9 cellular contexts compared by ENCODE assay signal in the genomic region with DNA sequence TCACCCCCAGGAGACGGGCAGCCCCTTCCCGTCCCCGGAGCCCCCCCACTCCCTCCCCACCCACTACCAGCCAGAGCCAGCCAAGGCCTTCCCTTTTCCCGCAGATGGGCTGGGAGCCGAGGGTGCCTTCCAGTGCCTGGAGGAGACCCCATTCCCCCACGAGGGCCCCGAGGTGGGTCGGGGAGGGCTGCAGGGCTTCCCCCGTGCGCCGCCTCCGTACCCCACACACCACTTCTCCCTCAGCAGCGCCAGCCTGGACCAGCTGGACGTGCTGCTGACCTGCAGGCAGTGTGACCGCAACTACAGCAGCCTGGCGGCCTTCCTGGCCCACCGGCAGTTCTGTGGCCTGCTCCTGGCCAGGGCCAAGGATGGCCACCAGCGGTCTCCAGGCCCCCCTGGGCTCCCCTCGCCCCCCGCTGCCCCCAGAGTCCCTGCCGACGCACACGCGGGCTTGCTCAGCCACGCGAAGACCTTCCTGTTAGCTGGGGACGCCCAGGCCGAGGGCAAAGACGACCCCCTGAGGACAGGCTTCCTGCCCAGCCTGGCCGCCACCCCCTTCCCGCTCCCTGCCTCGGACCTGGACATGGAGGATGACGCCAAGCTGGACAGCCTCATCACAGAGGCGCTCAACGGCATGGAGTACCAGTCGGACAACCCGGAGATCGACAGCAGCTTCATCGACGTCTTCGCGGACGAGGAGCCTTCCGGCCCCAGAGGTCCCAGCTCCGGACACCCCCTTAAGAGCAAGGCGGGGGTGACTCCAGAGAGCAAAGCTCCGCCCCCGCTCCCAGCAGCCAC. TPM values are rescaled to one million over a fixed set of nuclear protein-coding genes. Genes with fewer than 3 reads are reported as not detected.
A peak's percentile ranks its signal among the peaks of the same experiment; 100 is the strongest.
DNase-seq lines count a peak whose midpoint lies in the region; ATAC-seq, FAIRE-seq and TF ChIP-seq lines count a peak whose summit lies in the region.
"Had no signal": no experiment of that assay in that cellular context is flagged by ENCODE, and none has a peak within 500 bp of the region (broad histone marks: within the 10 kb centered on the region; RNA-seq: fewer than 3 reads in every experiment).

No MANE protein-coding gene starts in this region.

- H3K9me3 Mint-ChIP-seq in CD4-positive, CD25-positive, alpha-beta regulatory T cell: peaks cover 0 to 3% (median 0%) of the 10 kb centered on the region in 7 donors
- H3K9me3 Mint-ChIP-seq in IgD-negative memory B cell: no peaks in the 10 kb centered on the region
- no peaks in the 10 kb centered on the region for H3K9me3 Mint-ChIP-seq in effector memory CD8-positive, alpha-beta T cell

- peak overlapping the region in 3 of 4 donors; percentile 41 to 70 (median 63) for H3K4me3 Mint-ChIP-seq in CD4-positive, CD25-positive, alpha-beta regulatory T cell
- peak overlapping the region; percentile 26 to 74 (median 71) for H3K4me3 Mint-ChIP-seq in IgD-negative memory B cell
- H3K4me3 Mint-ChIP-seq in effector memory CD8-positive, alpha-beta T cell: peak overlapping the region; percentile 73 to 75

- H3K27me3 ChIP-seq in CD4-positive, CD25-positive, alpha-beta regulatory T cell (ENCODE audit: control insufficient read depth, insufficient read depth, low read length): no peaks in the 10 kb centered on the region

- no peaks in the 10 kb centered on the region for H3K36me3 ChIP-seq in CD4-positive, CD25-positive, alpha-beta regulatory T cell (ENCODE audit: control insufficient read depth, insufficient read depth, low read length)
- H3K36me3 ChIP-seq in kidney (ENCODE audit: control insufficient read depth in 1 of 2, insufficient read depth in 2 of 2, low read length in 2 of 2): no peaks in the 10 kb centered on the region

- no peaks in the 10 kb centered on the region for H3K9me3 ChIP-seq in CD4-positive, CD25-positive, alpha-beta regulatory T cell (ENCODE audit: control insufficient read depth in 2 of 2, low read length in 2 of 2)
- no peaks in the 10 kb centered on the region for H3K9me3 ChIP-seq in kidney (ENCODE audit: control insufficient read depth in 1 of 2, low read length in 2 of 2)

- no peak for FAIRE-seq in kidney (lab: Jason Lieb, UNC)

- intact Hi-C loops in kidney (cut with DNase I): loop anchor here (10.0 kb wide), 1 partner anchor 235 kb away; no protein-coding TSS in a partner anchor

- H3K27ac ChIP-seq in CD4-positive, CD25-positive, alpha-beta regulatory T cell (ENCODE audit: insufficient read depth, low read length, poor library complexity, severe bottlenecking): no peak overlapping the region
- H3K27ac ChIP-seq in kidney (ENCODE audit: low read depth in 2 of 2, low read length in 2 of 2): no peak overlapping the region

- peaks cover 17% of the 10 kb centered on the region for H3K4me1 ChIP-seq in CD4-positive, CD25-positive, alpha-beta regulatory T cell (ENCODE audit: control insufficient read depth, insufficient read depth, low read length, poor library complexity, severe bottlenecking)
- H3K4me1 ChIP-seq in kidney (ENCODE audit: control insufficient read depth in 1 of 2, insufficient read depth in 1 of 2, low read depth in 1 of 2, low read length in 2 of 2): no peaks in the 10 kb centered on the region

- ATAC-seq in CD4-positive, CD25-positive, alpha-beta regulatory T cell (ENCODE audit: low read depth in 2 of 2): no peak
- no peak for ATAC-seq in effector memory CD8-positive, alpha-beta T cell (replicated peaks)
- ATAC-seq in HG03439 (IDR thresholded peaks at IDR 0.05; ENCODE audit: unreplicated experiment) (no peak), GM21515 (IDR thresholded peaks at IDR 0.05; ENCODE audit: unreplicated experiment) (no peak)

- no peaks in the 10 kb centered on the region for H3K36me3 Mint-ChIP-seq in CD4-positive, CD25-positive, alpha-beta regulatory T cell
- H3K36me3 Mint-ChIP-seq in IgD-negative memory B cell: no peaks in the 10 kb centered on the region
- H3K36me3 Mint-ChIP-seq in effector memory CD8-positive, alpha-beta T cell (ENCODE audit: insufficient read depth): peaks cover 3% of the 10 kb centered on the region

- H3K27ac Mint-ChIP-seq in CD4-positive, CD25-positive, alpha-beta regulatory T cell: no peak overlapping the region
- no peak overlapping the region for H3K27ac Mint-ChIP-seq in IgD-negative memory B cell
- peak overlapping the region in 1 of 2 donors; percentile 90 for H3K27ac Mint-ChIP-seq in effector memory CD8-positive, alpha-beta T cell

- H3K4me3 ChIP-seq in CD4-positive, CD25-positive, alpha-beta regulatory T cell (ENCODE audit: low read depth, low read length): no peak overlapping the region
- H3K4me3 ChIP-seq in kidney (ENCODE audit: low read length in 2 of 2): no peak overlapping the region

- peaks cover 0 to 3% (median 0%) of the 10 kb centered on the region in 4 donors for H3K4me1 Mint-ChIP-seq in CD4-positive, CD25-positive, alpha-beta regulatory T cell
- peaks cover 0 to 3% (median 0%) of the 10 kb centered on the region in 3 donors for H3K4me1 Mint-ChIP-seq in IgD-negative memory B cell
- H3K4me1 Mint-ChIP-seq in effector memory CD8-positive, alpha-beta T cell (ENCODE audit: low read depth in 2 of 2): peaks cover 8 to 12% of the 10 kb centered on the region in 2 donors

- H3K9ac ChIP-seq in kidney (ENCODE audit: low read length in 2 of 2): no peak overlapping the region

- no peak for TF ChIP-seq CTCF in kidney (IDR thresholded peaks at IDR 0.05; ENCODE audit: borderline replicate concordance, extremely low read depth, insufficient read depth)

- H3K27me3 Mint-ChIP-seq in CD4-positive, CD25-positive, alpha-beta regulatory T cell: no peaks in the 10 kb centered on the region
- H3K27me3 Mint-ChIP-seq in IgD-negative memory B cell: no peaks in the 10 kb centered on the region
- H3K27me3 Mint-ChIP-seq in effector memory CD8-positive, alpha-beta T cell: no peaks in the 10 kb centered on the region

- DNase-seq in CD4-positive, CD25-positive, alpha-beta regulatory T cell: no peak
- DNase-seq in effector memory CD8-positive, alpha-beta T cell: no peak
- DNase-seq in retina: peak; percentile 46
- DNase-seq in kidney: no peak
- no peak for DNase-seq in iPS-NIHi11 (ENCODE audit: low spot score)
- DNase-seq: RPMI8226 had no signal

RNA-seq across cellular contexts. Expression of a gene that starts 23.5 kb away (rescaled TPM):
- total RNA-seq in CD4-positive, CD25-positive, alpha-beta regulatory T cell: 30.2 TPM
- polyA plus RNA-seq in CD4-positive, CD25-positive, alpha-beta regulatory T cell: under 1 TPM; 0.07 to 0.41 (median 0.13) TPM
- polyA plus RNA-seq in IgD-negative memory B cell (0.15 TPM), kidney (ENCODE audit: insufficient read depth, low read depth, low replicate concordance) (1.9 TPM)
- total RNA-seq in kidney: 9.2 TPM

RNA-seq across cellular contexts. Expression of a gene that starts 46.8 kb away (rescaled TPM):
- 0.32 TPM for total RNA-seq in CD4-positive, CD25-positive, alpha-beta regulatory T cell
- under 1 TPM in 2 of 4 donors, not detected in 2; 0.01 to 0.02 TPM for polyA plus RNA-seq in CD4-positive, CD25-positive, alpha-beta regulatory T cell
- polyA plus RNA-seq in IgD-negative memory B cell (0.26 TPM), kidney (ENCODE audit: insufficient read depth, low read depth, low replicate concordance) (0.09 TPM)
- total RNA-seq in kidney: 1.6 TPM
